ENCODE assay signal across 1 cellular context in genomic region chr7:6576024-6576866, GRCh38.
TF ChIP-seq lines count a peak whose summit lies in the region.

No MANE protein-coding gene starts in this region.

TF ChIP-seq in GM12878, 131 proteins besides CTCF, POLR2A, EP300 and RAD21:
- TF ChIP-seq KDM1A (IDR thresholded peaks at IDR 0.05; ENCODE audit: borderline replicate concordance) = no peak
- TF ChIP-seq, protein P1, sequence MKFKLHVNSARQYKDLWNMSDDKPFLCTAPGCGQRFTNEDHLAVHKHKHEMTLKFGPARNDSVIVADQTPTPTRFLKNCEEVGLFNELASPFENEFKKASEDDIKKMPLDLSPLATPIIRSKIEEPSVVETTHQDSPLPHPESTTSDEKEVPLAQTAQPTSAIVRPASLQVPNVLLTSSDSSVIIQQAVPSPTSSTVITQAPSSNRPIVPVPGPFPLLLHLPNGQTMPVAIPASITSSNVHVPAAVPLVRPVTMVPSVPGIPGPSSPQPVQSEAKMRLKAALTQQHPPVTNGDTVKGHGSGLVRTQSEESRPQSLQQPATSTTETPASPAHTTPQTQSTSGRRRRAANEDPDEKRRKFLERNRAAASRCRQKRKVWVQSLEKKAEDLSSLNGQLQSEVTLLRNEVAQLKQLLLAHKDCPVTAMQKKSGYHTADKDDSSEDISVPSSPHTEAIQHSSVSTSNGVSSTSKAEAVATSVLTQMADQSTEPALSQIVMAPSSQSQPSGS (IDR thresholded peaks at IDR 0.05; ENCODE audit: low read length) = no peak
- no peak for TF ChIP-seq CHD4 (IDR thresholded peaks at IDR 0.05)
- no peak for TF ChIP-seq ZSCAN29 (IDR thresholded peaks at IDR 0.05)
- no peak for TF ChIP-seq PAX8 (IDR thresholded peaks at IDR 0.05)
- TF ChIP-seq STAT1 (conservative IDR thresholded peaks at IDR 0.05) = no peak
- TF ChIP-seq ZNF622 (IDR thresholded peaks at IDR 0.05) = no peak
- no peak for TF ChIP-seq TCF12 (IDR thresholded peaks at IDR 0.05; ENCODE audit: low read depth, low read length)
- TF ChIP-seq, protein P2, sequence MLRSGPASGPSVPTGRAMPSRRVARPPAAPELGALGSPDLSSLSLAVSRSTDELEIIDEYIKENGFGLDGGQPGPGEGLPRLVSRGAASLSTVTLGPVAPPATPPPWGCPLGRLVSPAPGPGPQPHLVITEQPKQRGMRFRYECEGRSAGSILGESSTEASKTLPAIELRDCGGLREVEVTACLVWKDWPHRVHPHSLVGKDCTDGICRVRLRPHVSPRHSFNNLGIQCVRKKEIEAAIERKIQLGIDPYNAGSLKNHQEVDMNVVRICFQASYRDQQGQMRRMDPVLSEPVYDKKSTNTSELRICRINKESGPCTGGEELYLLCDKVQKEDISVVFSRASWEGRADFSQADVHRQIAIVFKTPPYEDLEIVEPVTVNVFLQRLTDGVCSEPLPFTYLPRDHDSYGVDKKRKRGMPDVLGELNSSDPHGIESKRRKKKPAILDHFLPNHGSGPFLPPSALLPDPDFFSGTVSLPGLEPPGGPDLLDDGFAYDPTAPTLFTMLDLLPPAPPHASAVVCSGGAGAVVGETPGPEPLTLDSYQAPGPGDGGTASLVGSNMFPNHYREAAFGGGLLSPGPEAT (IDR thresholded peaks at IDR 0.05; ENCODE audit: low read depth) = no peak
- TF ChIP-seq SMARCA5 (IDR thresholded peaks at IDR 0.05) = no peak
- no peak for TF ChIP-seq NFYA (IDR thresholded peaks at IDR 0.05; ENCODE audit: borderline replicate concordance, low read depth, low read length)
- TF ChIP-seq CREM (IDR thresholded peaks at IDR 0.05; ENCODE audit: low read depth) = no peak
- TF ChIP-seq FOXM1 (IDR thresholded peaks at IDR 0.05; ENCODE audit: low read depth, low read length) = no peak; the same call in 1 of the 2 replicates
- no peak for TF ChIP-seq ZNF592 (IDR thresholded peaks at IDR 0.05)
- no peak for TF ChIP-seq ZNF274 (IDR thresholded peaks at IDR 0.05; ENCODE audit: insufficient read depth, insufficient read length)
- TF ChIP-seq ATF3 (IDR thresholded peaks at IDR 0.05; ENCODE audit: borderline replicate concordance, extremely low read depth, low read depth, low read length) = no peak
- TF ChIP-seq SIX5 (IDR thresholded peaks at IDR 0.05; ENCODE audit: low read depth, low read length, severe bottlenecking) = no peak
